In genomic region chr10:32070645-32071044, GRCh38 we compare ENCODE assay signal across 27 cellular contexts.
"Had no signal": no experiment of that assay in that cellular context is flagged by ENCODE, and none has a peak within 500 bp of the region (broad histone marks: within the 10 kb centered on the region; RNA-seq: fewer than 3 reads in every experiment).

No MANE protein-coding gene starts in this region.

- H3K4me1 Mint-ChIP-seq: activated CD4-positive, alpha-beta T cell treated with anti-CD3 and anti-CD28 coated beads, Interleukin-2, amount 10 ng/mL, durations not matched to agents 7 days and 5 days; activated naive CD8-positive, alpha-beta T cell treated with anti-CD3 and anti-CD28 coated beads, Interleukin-2, amount 50 U/mL, for 24 hours had no signal

- H3K27ac ChIP-seq: ascending aorta, PC-9, SJCRH30, VCaP had no signal

- H3K4me3 Mint-ChIP-seq: activated CD4-positive, alpha-beta memory T cell treated with anti-CD3 and anti-CD28 coated beads for 36 hours; activated CD4-positive, alpha-beta T cell treated with anti-CD3 and anti-CD28 coated beads, Interleukin-2, amount 10 ng/mL, durations not matched to agents 7 days and 5 days; activated naive CD8-positive, alpha-beta T cell treated with anti-CD3 and anti-CD28 coated beads, Interleukin-2, amount 50 U/mL, for 24 hours; activated T-cell treated with anti-CD3 and anti-CD28 coated beads, Interleukin-2, amount 50 U/mL, for 4 hours; brain had no signal

- H3K27ac Mint-ChIP-seq: activated CD4-positive, alpha-beta memory T cell treated with anti-CD3 and anti-CD28 coated beads for 36 hours; activated CD4-positive, alpha-beta T cell treated with anti-CD3 and anti-CD28 coated beads, Interleukin-2, amount 10 ng/mL, durations not matched to agents 7 days and 5 days; activated naive CD4-positive, alpha-beta T cell treated with anti-CD3 and anti-CD28 coated beads, Interleukin-2, amount 50 U/mL, for 72 hours; activated naive CD8-positive, alpha-beta T cell treated with anti-CD3 and anti-CD28 coated beads, Interleukin-2, amount 50 U/mL, for 24 hours; brain had no signal

- H3K36me3 Mint-ChIP-seq: activated CD4-positive, alpha-beta memory T cell treated with anti-CD3 and anti-CD28 coated beads for 36 hours; activated naive CD4-positive, alpha-beta T cell treated with anti-CD3 and anti-CD28 coated beads, Interleukin-2, amount 50 U/mL, for 72 hours; brain had no signal

- H3K4me3 ChIP-seq: ascending aorta, PC-9, SJCRH30 had no signal

- ATAC-seq: activated naive CD4-positive, alpha-beta T cell treated with anti-CD3 and anti-CD28 coated beads, Interleukin-2, amount 50 U/mL, for 72 hours; activated naive CD8-positive, alpha-beta T cell treated with anti-CD3 and anti-CD28 coated beads, Interleukin-2, amount 50 U/mL, for 24 hours; activated T-cell treated with anti-CD3 and anti-CD28 coated beads, Interleukin-2, amount 50 U/mL, for 4 hours had no signal

- H3K4me1 ChIP-seq: ascending aorta, SJCRH30 had no signal

- H3K27me3 ChIP-seq: ascending aorta, SJCRH30 had no signal

- H3K36me3 ChIP-seq: ascending aorta, SJCRH30 had no signal

- DNase-seq: activated CD4-positive, alpha-beta memory T cell treated with anti-CD3 and anti-CD28 coated beads for 36 hours; activated CD4-positive, alpha-beta T cell treated with anti-CD3 and anti-CD28 coated beads, Interleukin-2, amount 10 ng/mL, durations not matched to agents 7 days and 5 days; activated CD4-positive, CD25-positive, alpha-beta regulatory T cell; activated CD8-positive, alpha-beta memory T cell treated with anti-CD3 and anti-CD28 coated beads for 24 hours; activated effector memory CD4-positive, alpha-beta T cell treated with anti-CD3 and anti-CD28 coated beads, Interleukin-2, amount 50 U/mL, for 16 hours; activated naive CD4-positive, alpha-beta T cell treated with Interleukin-2 at 50 U/mL for 16 hours; activated naive CD8-positive, alpha-beta T cell treated with anti-CD3 and anti-CD28 coated beads, Interleukin-2, amount 50 U/mL, for 24 hours; activated T-cell treated with anti-CD3 and anti-CD28 coated beads, Interleukin-2, amount 50 U/mL, for 4 hours; amniotic stem cell; cerebellar nuclear complex; IMR-90; Kasumi-1; KBM-7; MM.1S; NCI-H2029 treated with DMSO at 0.1 percent for 48 hours; NCI-H446 treated with DMSO at 0.1 percent for 48 hours; NCI-H524 treated with DMSO at 0.1 percent for 48 hours; NCI-H82; PC-9; Right ventricle myocardium superior; SJCRH30; SK-N-SH; T-helper 1 cell had no signal

- H3K9me3 Mint-ChIP-seq: activated CD4-positive, alpha-beta memory T cell treated with anti-CD3 and anti-CD28 coated beads for 36 hours; activated naive CD4-positive, alpha-beta T cell treated with anti-CD3 and anti-CD28 coated beads, Interleukin-2, amount 50 U/mL, for 72 hours; activated naive CD8-positive, alpha-beta T cell treated with anti-CD3 and anti-CD28 coated beads, Interleukin-2, amount 50 U/mL, for 24 hours; activated T-cell treated with anti-CD3 and anti-CD28 coated beads, Interleukin-2, amount 50 U/mL, for 4 hours had no signal
